In genomic region chr4:153610623-153611376, GRCh38 we compare ENCODE assay signal across 12 cellular contexts.
"Had no signal": no experiment of that assay in that cellular context is flagged by ENCODE, and none has a peak within 500 bp of the region (broad histone marks: within the 10 kb centered on the region; RNA-seq: fewer than 3 reads in every experiment).

No MANE protein-coding gene starts in this region.

- H3K27ac Mint-ChIP-seq: brain had no signal

- H3K27ac ChIP-seq: heart right ventricle, stomach had no signal

- H3K27me3 ChIP-seq: gastrocnemius medialis, heart right ventricle, stomach had no signal

- H3K9me3 ChIP-seq: gastrocnemius medialis, heart right ventricle, stomach had no signal

- DNase-seq: activated CD4-positive, alpha-beta T cell treated with anti-CD3 and anti-CD28 coated beads, Interleukin-2, amount 50 U/mL, for 48 hours; effector memory CD4-positive, alpha-beta T cell; gastrocnemius medialis; heart right ventricle; stimulated activated CD4-positive, alpha-beta T cell treated with anti-CD3 and anti-CD28 coated beads, Interleukin-15, amount 100 ng/mL, for 24 hours; stimulated activated CD4-positive, alpha-beta T cell treated with anti-CD3 and anti-CD28 coated beads, Interleukin-4, amount 100 ng/mL, for 24 hours; stomach; T-helper 2 cell had no signal

- ATAC-seq: activated CD4-positive, CD25-positive, alpha-beta regulatory T cell treated with anti-CD3 and anti-CD28 coated beads, Interleukin-2, amount 50 U/mL, for 24 hours; gastrocnemius medialis; heart right ventricle had no signal

- H3K4me1 Mint-ChIP-seq: brain had no signal

- H3K4me3 ChIP-seq: gastrocnemius medialis, heart right ventricle, stomach had no signal

- H3K9me3 Mint-ChIP-seq: central memory CD8-positive, alpha-beta T cell had no signal

- H3K27me3 Mint-ChIP-seq: brain; central memory CD8-positive, alpha-beta T cell had no signal

- H3K4me3 Mint-ChIP-seq: brain; central memory CD8-positive, alpha-beta T cell had no signal

- FAIRE-seq: TTC549 had no signal
